ENCODE assay signal across 13 cellular contexts in genomic region chr7:137998250-137998649, GRCh38. TPM values are rescaled to one million over a fixed set of nuclear protein-coding genes. Genes with fewer than 3 reads are reported as not detected.
DNase-seq lines count a peak whose midpoint lies in the region; ATAC-seq and TF ChIP-seq lines count a peak whose summit lies in the region.
"Had no signal": no experiment of that assay in that cellular context is flagged by ENCODE, and none has a peak within 500 bp of the region (broad histone marks: within the 10 kb centered on the region; RNA-seq: fewer than 3 reads in every experiment).

No MANE protein-coding gene starts in this region.

- peaks cover 52% of the 10 kb centered on the region for H3K4me1 Mint-ChIP-seq in HFFc6 (ENCODE audit: low read depth)
- peaks cover 45% of the 10 kb centered on the region for H3K4me1 Mint-ChIP-seq in T-helper 17 cell
- peaks cover 57% of the 10 kb centered on the region for H3K4me1 Mint-ChIP-seq in stimulated activated effector memory CD8-positive, alpha-beta T cell treated with anti-CD3 and anti-CD28 coated beads, Interleukin-12 subunit alpha, Interleukin-12 subunit beta, amount 100 ng/mL, for 72 hours

- no peak for ATAC-seq in T-helper 17 cell
- ATAC-seq in stimulated activated effector memory CD8-positive, alpha-beta T cell treated with anti-CD3 and anti-CD28 coated beads, Interleukin-12 subunit alpha, Interleukin-12 subunit beta, amount 100 ng/mL, for 72 hours, result no peak
- no peak for ATAC-seq in GM18861 (IDR thresholded peaks at IDR 0.05; ENCODE audit: unreplicated experiment)
- ATAC-seq in GM18519 (IDR thresholded peaks at IDR 0.05; ENCODE audit: low FRiP score, unreplicated experiment), result no peak

- H3K9me3 Mint-ChIP-seq in HFFc6, result no peaks in the 10 kb centered on the region
- H3K9me3 Mint-ChIP-seq in stimulated activated effector memory CD8-positive, alpha-beta T cell treated with anti-CD3 and anti-CD28 coated beads, Interleukin-12 subunit alpha, Interleukin-12 subunit beta, amount 100 ng/mL, for 72 hours, result no peaks in the 10 kb centered on the region
- H3K9me3 Mint-ChIP-seq: activated B cell treated with CpG ODN at 0.5 μM for 24 hours had no signal

- H3K4me3 Mint-ChIP-seq in HFFc6, result peak overlapping the region; percentile 97
- H3K4me3 Mint-ChIP-seq in T-helper 17 cell, result no peak overlapping the region
- H3K4me3 Mint-ChIP-seq in stimulated activated effector memory CD8-positive, alpha-beta T cell treated with anti-CD3 and anti-CD28 coated beads, Interleukin-12 subunit alpha, Interleukin-12 subunit beta, amount 100 ng/mL, for 72 hours, result peak overlapping the region; percentile 95
- H3K4me3 Mint-ChIP-seq: activated B cell treated with CpG ODN at 0.5 μM for 24 hours had no signal

- TF ChIP-seq CTCF in HFFc6 (IDR thresholded peaks at IDR 0.05) (no peak), fibroblast of the aortic adventitia (IDR thresholded peaks at IDR 0.05; ENCODE audit: insufficient read depth, low read length) (no peak)

- DNase-seq in HFFc6, result no peak
- no peak for DNase-seq in T-helper 17 cell
- DNase-seq in fibroblast of the aortic adventitia (ENCODE audit: low read depth), result no peak
- DNase-seq in stimulated activated effector memory CD8-positive, alpha-beta T cell treated with anti-CD3 and anti-CD28 coated beads, Interleukin-12 subunit alpha, Interleukin-12 subunit beta, amount 100 ng/mL, for 72 hours (ENCODE audit: low spot score in 2 of 2), result no peak
- DNase-seq in SHP77 (lab: John Stamatoyannopoulos, UW), result no peak
- DNase-seq in stimulated activated CD4-positive, alpha-beta T cell treated with anti-CD3 and anti-CD28 coated beads, Interleukin-15, amount 100 ng/mL, for 24 hours, result no peak
- DNase-seq: activated B cell treated with CpG ODN at 0.5 μM for 24 hours; activated CD8-positive, alpha-beta memory T cell treated with anti-CD3 and anti-CD28 coated beads, Interleukin-2, amount 50 U/mL, for 48 hours; effector CD8-positive, alpha-beta T cell; NCI-H526 had no signal

- no peaks in the 10 kb centered on the region for H3K9me3 ChIP-seq in T-helper 17 cell (ENCODE audit: control insufficient read depth, low read length, poor library complexity, severe bottlenecking)
- H3K9me3 ChIP-seq: adrenal gland had no signal

- H3K36me3 Mint-ChIP-seq in HFFc6 (ENCODE audit: low read depth), result peaks cover 43% of the 10 kb centered on the region
- peaks cover 5% of the 10 kb centered on the region for H3K36me3 Mint-ChIP-seq in T-helper 17 cell (ENCODE audit: low read depth)
- H3K36me3 Mint-ChIP-seq in stimulated activated effector memory CD8-positive, alpha-beta T cell treated with anti-CD3 and anti-CD28 coated beads, Interleukin-12 subunit alpha, Interleukin-12 subunit beta, amount 100 ng/mL, for 72 hours, result peaks cover 8% of the 10 kb centered on the region

- H3K27me3 Mint-ChIP-seq in HFFc6 (ENCODE audit: insufficient read depth), result peaks cover 18% of the 10 kb centered on the region
- no peaks in the 10 kb centered on the region for H3K27me3 Mint-ChIP-seq in T-helper 17 cell
- H3K27me3 Mint-ChIP-seq: activated B cell treated with CpG ODN at 0.5 μM for 24 hours had no signal

- H3K4me3 ChIP-seq in fibroblast of the aortic adventitia (ENCODE audit: low read depth, low read length), result peak overlapping the region; percentile 1

- H3K27ac Mint-ChIP-seq in HFFc6 (peak overlapping the region; percentile 97), T-helper 17 cell (peak overlapping the region; percentile 96)
- no peak overlapping the region for H3K27ac Mint-ChIP-seq in stimulated activated effector memory CD8-positive, alpha-beta T cell treated with anti-CD3 and anti-CD28 coated beads, Interleukin-12 subunit alpha, Interleukin-12 subunit beta, amount 100 ng/mL, for 72 hours
- H3K27ac Mint-ChIP-seq: activated B cell treated with CpG ODN at 0.5 μM for 24 hours had no signal

RNA-seq across cellular contexts. Expression of gene CREB3L2, which starts 3.6 kb away (rescaled TPM):
- total RNA-seq in HFFc6 (2021; fragmentation: NEBNext Ultra II Directional; extraction: Animal tissue kit (Norgen Biotek cat#: 25700)), result 100 to 1,000 TPM; 112 to 139 (median 123) TPM
- total RNA-seq in T-helper 17 cell (10 to 100 TPM; 32.9 to 33.6 TPM), fibroblast of the aortic adventitia (ENCODE audit: low replicate concordance) (16.1 and 36.8 TPM in 2 replicates)
